ENCODE assay signal across 11 cellular contexts in the genomic region with DNA sequence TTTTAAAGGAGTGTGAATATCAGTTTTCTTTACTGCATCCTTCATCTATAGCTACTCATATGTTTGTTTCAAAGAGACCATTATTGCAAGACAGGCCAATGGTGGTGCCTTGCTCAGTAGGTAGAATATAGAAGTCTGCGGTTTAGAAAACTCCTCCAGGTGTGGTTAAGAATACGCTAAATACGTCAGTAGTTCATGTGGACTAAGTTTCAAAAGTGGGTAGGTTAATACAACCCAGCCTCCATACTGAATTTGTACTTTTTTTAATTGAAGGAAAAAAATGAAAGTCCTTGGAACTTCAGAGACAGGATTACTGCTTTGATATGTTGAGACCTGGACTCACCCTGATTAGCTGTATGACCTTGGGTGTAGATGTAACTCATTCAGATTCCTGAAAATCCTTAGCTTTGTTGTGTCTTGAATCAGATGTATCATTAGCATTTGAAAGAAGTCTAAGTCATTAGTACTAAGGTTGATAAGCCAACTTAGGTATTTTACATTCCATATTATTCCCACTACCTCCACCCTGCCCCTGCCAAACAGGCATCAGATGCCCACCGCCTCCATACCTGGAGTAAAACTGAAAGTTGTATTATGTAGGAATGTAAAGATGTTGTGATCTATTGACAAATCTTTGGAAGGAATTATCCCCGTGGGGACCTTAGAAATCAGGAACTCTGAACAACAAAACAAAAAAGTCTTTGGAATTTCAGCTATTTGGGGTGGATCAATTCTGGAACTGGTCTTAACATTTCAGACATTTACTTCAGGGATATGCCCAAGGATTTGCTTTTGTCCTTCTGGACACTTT.
DNase-seq lines count a peak whose midpoint lies in the region; ATAC-seq lines count a peak whose summit lies in the region.
"Had no signal": no experiment of that assay in that cellular context is flagged by ENCODE, and none has a peak within 500 bp of the region (broad histone marks: within the 10 kb centered on the region; RNA-seq: fewer than 3 reads in every experiment).

No MANE protein-coding gene starts in this region.

- no peaks in the 10 kb centered on the region for H3K27me3 ChIP-seq in iPS-20b (ENCODE audit: insufficient read depth, low read length)

- peaks cover 25% of the 10 kb centered on the region; the same call in 1 of the 2 replicates for H3K36me3 ChIP-seq in iPS-20b (ENCODE audit: insufficient read depth, low read depth, low read length)

- peaks cover 47% of the 10 kb centered on the region for H3K4me1 ChIP-seq in iPS-20b (ENCODE audit: insufficient read depth, low read length)

- peak; percentile 34 for ATAC-seq in GM18499 (IDR thresholded peaks at IDR 0.05; ENCODE audit: insufficient read depth, unreplicated experiment)
- peak; percentile 41 for ATAC-seq in GM21786 (IDR thresholded peaks at IDR 0.05; ENCODE audit: unreplicated experiment)
- peak; percentile 39 for ATAC-seq in HG03520 (IDR thresholded peaks at IDR 0.05; ENCODE audit: unreplicated experiment)
- no peak for ATAC-seq in HG02610 (IDR thresholded peaks at IDR 0.05; ENCODE audit: unreplicated experiment)
- ATAC-seq: CD8-positive, alpha-beta T cell had no signal

- H3K4me3 ChIP-seq in iPS-20b (ENCODE audit: low read length): peak overlapping the region; percentile 32; the same call in 1 of the 2 replicates

- H3K27ac ChIP-seq in iPS-20b (ENCODE audit: low read length): no peak overlapping the region

- peak overlapping the region; percentile 23; the same call in 1 of the 2 replicates for H3K9ac ChIP-seq in iPS-20b (ENCODE audit: low read depth, low read length)

- no peaks in the 10 kb centered on the region for H3K9me3 ChIP-seq in iPS-20b (ENCODE audit: insufficient read depth, low read depth, low read length)

- DNase-seq in GDM1 (lab: John Stamatoyannopoulos, UW): no peak
- no peak for DNase-seq in NCI-H1694 (lab: John Stamatoyannopoulos, UW)
- no peak for DNase-seq in NCI-H446 (lab: John Stamatoyannopoulos, UW)
- DNase-seq: CD8-positive, alpha-beta T cell; nephron progenitor cell; Right ventricle myocardium superior had no signal
